Comparison of ENCODE assay signal across 12 cellular contexts in the genomic region with DNA sequence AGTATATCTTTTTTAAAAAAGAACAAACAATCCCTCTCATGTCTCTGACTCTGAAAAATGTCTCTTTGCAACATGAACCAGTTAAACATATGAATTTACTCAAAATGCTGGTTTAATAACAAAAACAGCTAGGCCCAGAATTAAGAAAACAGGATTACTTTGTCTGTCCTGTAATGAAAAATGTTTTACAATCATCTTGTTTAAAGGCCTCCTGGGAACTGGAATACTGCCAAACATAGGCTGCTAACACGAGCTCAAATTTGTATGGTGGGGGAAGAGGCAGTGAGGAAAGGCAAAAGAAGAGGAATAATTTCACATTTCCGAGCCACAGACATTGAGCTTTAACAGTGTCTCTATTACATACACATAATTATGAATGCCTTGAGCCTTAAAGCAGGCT.
DNase-seq lines count a peak whose midpoint lies in the region; ATAC-seq and TF ChIP-seq lines count a peak whose summit lies in the region.
"Had no signal": no experiment of that assay in that cellular context is flagged by ENCODE, and none has a peak within 500 bp of the region (broad histone marks: within the 10 kb centered on the region; RNA-seq: fewer than 3 reads in every experiment).

No MANE protein-coding gene starts in this region.

- DNase-seq in COLO829 (ENCODE audit: low spot score) (peak; percentile 9), NCI-H1417 treated with DMSO at 0.1 percent for 48 hours (lab: John Stamatoyannopoulos, UW) (peak; percentile 20), chondrocyte (ENCODE audit: low spot score) (no peak), myocyte (ENCODE audit: low read depth) (peak; percentile 71), SW480 (ENCODE audit: low spot score) (no peak), KG1 (lab: John Stamatoyannopoulos, UW) (no peak)
- DNase-seq in activated CD4-positive, alpha-beta memory T cell treated with anti-CD3 and anti-CD28 coated beads, Interleukin-2, amount 10 ng/mL, durations not matched to agents 7 days and 5 days = no peak
- DNase-seq: activated naive CD4-positive, alpha-beta T cell treated with anti-CD3 and anti-CD28 coated beads, Interleukin-2, amount 10 ng/mL, durations not matched to agents 7 days and 5 days; hippocampal formation; NCI-H526 treated with DMSO at 0.1 percent for 48 hours; posterior cingulate gyrus had no signal

- TF ChIP-seq CTCF in chondrocyte (IDR thresholded peaks at IDR 0.05) = no peak

- no peaks in the 10 kb centered on the region for H3K36me3 Mint-ChIP-seq in chondrocyte (ENCODE audit: low read depth)
- peaks cover 34% of the 10 kb centered on the region for H3K36me3 Mint-ChIP-seq in activated CD4-positive, alpha-beta memory T cell treated with anti-CD3 and anti-CD28 coated beads, Interleukin-2, amount 10 ng/mL, durations not matched to agents 7 days and 5 days (ENCODE audit: low read depth)

- H3K9me3 Mint-ChIP-seq in chondrocyte (ENCODE audit: low read depth) = peaks cover 2% of the 10 kb centered on the region
- peaks cover 5% of the 10 kb centered on the region for H3K9me3 Mint-ChIP-seq in activated CD4-positive, alpha-beta memory T cell treated with anti-CD3 and anti-CD28 coated beads, Interleukin-2, amount 10 ng/mL, durations not matched to agents 7 days and 5 days

- H3K4me1 Mint-ChIP-seq in chondrocyte (ENCODE audit: low read depth) = peaks cover 14% of the 10 kb centered on the region
- H3K4me1 Mint-ChIP-seq in activated CD4-positive, alpha-beta memory T cell treated with anti-CD3 and anti-CD28 coated beads, Interleukin-2, amount 10 ng/mL, durations not matched to agents 7 days and 5 days = peaks cover 17% of the 10 kb centered on the region

- peak overlapping the region; percentile 76 for H3K27ac Mint-ChIP-seq in chondrocyte (ENCODE audit: unreplicated experiment)
- no peak overlapping the region for H3K27ac Mint-ChIP-seq in activated CD4-positive, alpha-beta memory T cell treated with anti-CD3 and anti-CD28 coated beads, Interleukin-2, amount 10 ng/mL, durations not matched to agents 7 days and 5 days
- H3K27ac Mint-ChIP-seq: activated naive CD4-positive, alpha-beta T cell treated with anti-CD3 and anti-CD28 coated beads, Interleukin-2, amount 10 ng/mL, durations not matched to agents 7 days and 5 days had no signal

- POLR2A ChIA-PET in activated CD4-positive, alpha-beta memory T cell treated with anti-CD3 and anti-CD28 coated beads, Interleukin-2, amount 10 ng/mL, durations not matched to agents 7 days and 5 days (lab: Charles Lee) = no interaction called here

- H3K27me3 Mint-ChIP-seq in chondrocyte (ENCODE audit: low read depth) = no peaks in the 10 kb centered on the region
- H3K27me3 Mint-ChIP-seq in activated CD4-positive, alpha-beta memory T cell treated with anti-CD3 and anti-CD28 coated beads, Interleukin-2, amount 10 ng/mL, durations not matched to agents 7 days and 5 days = no peaks in the 10 kb centered on the region
- H3K27me3 Mint-ChIP-seq: activated naive CD4-positive, alpha-beta T cell treated with anti-CD3 and anti-CD28 coated beads, Interleukin-2, amount 10 ng/mL, durations not matched to agents 7 days and 5 days had no signal

- ATAC-seq in HG03159 (IDR thresholded peaks at IDR 0.05; ENCODE audit: unreplicated experiment) = no peak

- no peak overlapping the region for H3K4me3 Mint-ChIP-seq in chondrocyte (ENCODE audit: unreplicated experiment)
- H3K4me3 Mint-ChIP-seq in activated CD4-positive, alpha-beta memory T cell treated with anti-CD3 and anti-CD28 coated beads, Interleukin-2, amount 10 ng/mL, durations not matched to agents 7 days and 5 days = no peak overlapping the region
- H3K4me3 Mint-ChIP-seq: activated naive CD4-positive, alpha-beta T cell treated with anti-CD3 and anti-CD28 coated beads, Interleukin-2, amount 10 ng/mL, durations not matched to agents 7 days and 5 days had no signal

- CTCF ChIA-PET in activated CD4-positive, alpha-beta memory T cell treated with anti-CD3 and anti-CD28 coated beads, Interleukin-2, amount 10 ng/mL, durations not matched to agents 7 days and 5 days (lab: Charles Lee) = no interaction called here

Comparison
In these comparisons a context has a peak if more than half of its experiments do, and no peak if none do; other contexts are left out.
1. DNase-seq: peak in COLO829 (single experiment), NCI-H1417 treated with DMSO at 0.1 percent for 48 hours (single experiment) and myocyte (single experiment); none in chondrocyte (single experiment), SW480 (single experiment), KG1 (single experiment) and activated CD4-positive, alpha-beta memory T cell treated with anti-CD3 and anti-CD28 coated beads, Interleukin-2, amount 10 ng/mL, durations not matched to agents 7 days and 5 days (single experiment).